Comparison of ENCODE assay signal across 11 cellular contexts in genomic region chr3:196280689-196281463, GRCh38. TPM values are rescaled to one million over a fixed set of nuclear protein-coding genes. Genes with fewer than 3 reads are reported as not detected.
DNase-seq lines count a peak whose midpoint lies in the region; ATAC-seq lines count a peak whose summit lies in the region.
"Had no signal": no experiment of that assay in that cellular context is flagged by ENCODE, and none has a peak within 500 bp of the region (broad histone marks: within the 10 kb centered on the region; RNA-seq: fewer than 3 reads in every experiment).

No MANE protein-coding gene starts in this region.

- peaks cover 0 to 6% of the 10 kb centered on the region in 2 donors for H3K36me3 Mint-ChIP-seq in activated T-cell treated with anti-CD3 and anti-CD28 coated beads, Interleukin-2, amount 50 U/mL, for 72 hours (ENCODE audit: insufficient read depth in 2 of 2)
- H3K36me3 Mint-ChIP-seq in activated naive CD8-positive, alpha-beta T cell treated with anti-CD3 and anti-CD28 coated beads, Interleukin-2, amount 10 ng/mL, durations not matched to agents 7 days and 5 days = peaks cover 21% of the 10 kb centered on the region
- peaks cover 2 to 21% of the 10 kb centered on the region in 2 donors for H3K36me3 Mint-ChIP-seq in stimulated activated naive B cell treated with anti-CD40 and anti-IgM and Interleukin-4, amounts not matched to agents 10 μg/mL and 1 μg/mL and 100 μg/mL, for 72 hours

- H3K27ac Mint-ChIP-seq in activated T-cell treated with anti-CD3 and anti-CD28 coated beads, Interleukin-2, amount 50 U/mL, for 72 hours = peak overlapping the region; percentile 3
- H3K27ac Mint-ChIP-seq in activated naive CD8-positive, alpha-beta T cell treated with anti-CD3 and anti-CD28 coated beads, Interleukin-2, amount 10 ng/mL, durations not matched to agents 7 days and 5 days = peak overlapping the region; percentile 64
- H3K27ac Mint-ChIP-seq in stimulated activated naive B cell treated with anti-CD40 and anti-IgM and Interleukin-4, amounts not matched to agents 10 μg/mL and 1 μg/mL and 100 μg/mL, for 72 hours = peak overlapping the region; percentile 0
- H3K27ac Mint-ChIP-seq: nephron had no signal

- H3K27me3 Mint-ChIP-seq in activated T-cell treated with anti-CD3 and anti-CD28 coated beads, Interleukin-2, amount 50 U/mL, for 72 hours (ENCODE audit: low read depth) = no peaks in the 10 kb centered on the region
- no peaks in the 10 kb centered on the region for H3K27me3 Mint-ChIP-seq in activated naive CD8-positive, alpha-beta T cell treated with anti-CD3 and anti-CD28 coated beads, Interleukin-2, amount 10 ng/mL, durations not matched to agents 7 days and 5 days
- no peaks in the 10 kb centered on the region for H3K27me3 Mint-ChIP-seq in stimulated activated naive B cell treated with anti-CD40 and anti-IgM and Interleukin-4, amounts not matched to agents 10 μg/mL and 1 μg/mL and 100 μg/mL, for 72 hours

- POLR2A ChIA-PET in activated naive CD8-positive, alpha-beta T cell treated with anti-CD3 and anti-CD28 coated beads, Interleukin-2, amount 10 ng/mL, durations not matched to agents 7 days and 5 days (lab: Charles Lee) = interaction anchor here (1.0 to 3.3 kb wide), 3 partner anchors 37 to 222 kb away, joined by 3 to 26 read pairs (median 3); partner anchors contain the start of gene DYNLT2B

- peaks cover 82% of the 10 kb centered on the region for H3K4me1 Mint-ChIP-seq in activated T-cell treated with anti-CD3 and anti-CD28 coated beads, Interleukin-2, amount 50 U/mL, for 72 hours (ENCODE audit: low read depth)
- peaks cover 50% of the 10 kb centered on the region for H3K4me1 Mint-ChIP-seq in activated naive CD8-positive, alpha-beta T cell treated with anti-CD3 and anti-CD28 coated beads, Interleukin-2, amount 10 ng/mL, durations not matched to agents 7 days and 5 days
- H3K4me1 Mint-ChIP-seq in stimulated activated naive B cell treated with anti-CD40 and anti-IgM and Interleukin-4, amounts not matched to agents 10 μg/mL and 1 μg/mL and 100 μg/mL, for 72 hours = peaks cover 27 to 43% of the 10 kb centered on the region in 2 donors

- peak overlapping the region; percentile 1 to 48 for H3K4me3 Mint-ChIP-seq in activated T-cell treated with anti-CD3 and anti-CD28 coated beads, Interleukin-2, amount 50 U/mL, for 72 hours
- H3K4me3 Mint-ChIP-seq in activated naive CD8-positive, alpha-beta T cell treated with anti-CD3 and anti-CD28 coated beads, Interleukin-2, amount 10 ng/mL, durations not matched to agents 7 days and 5 days = peak overlapping the region; percentile 49
- no peak overlapping the region for H3K4me3 Mint-ChIP-seq in stimulated activated naive B cell treated with anti-CD40 and anti-IgM and Interleukin-4, amounts not matched to agents 10 μg/mL and 1 μg/mL and 100 μg/mL, for 72 hours
- H3K4me3 Mint-ChIP-seq: nephron had no signal

- peak; percentile 61 to 63 for ATAC-seq in activated T-cell treated with anti-CD3 and anti-CD28 coated beads, Interleukin-2, amount 50 U/mL, for 72 hours (replicated peaks in 1 of 2)
- ATAC-seq in HG02885 (IDR thresholded peaks at IDR 0.05; ENCODE audit: poor library complexity, unreplicated experiment) (peak; percentile 67), GM19455 (IDR thresholded peaks at IDR 0.05; ENCODE audit: unreplicated experiment) (no peak), GM18520 (IDR thresholded peaks at IDR 0.05; ENCODE audit: unreplicated experiment) (no peak)
- ATAC-seq in activated naive CD8-positive, alpha-beta T cell treated with anti-CD3 and anti-CD28 coated beads, Interleukin-2, amount 10 ng/mL, durations not matched to agents 7 days and 5 days (ENCODE audit: low read depth) = peak; percentile 80
- ATAC-seq in stimulated activated naive B cell treated with anti-CD40 and anti-IgM and Interleukin-4, amounts not matched to agents 10 μg/mL and 1 μg/mL and 100 μg/mL, for 72 hours (replicated peaks) = peak; percentile 77 to 79

- DNase-seq in activated T-cell treated with anti-CD3 and anti-CD28 coated beads, Interleukin-2, amount 50 U/mL, for 72 hours = peak; percentile 49 to 52
- no peak for DNase-seq in activated T-cell treated with anti-CD3 and anti-CD28 coated beads, Interleukin-2, amount 50 U/mL, for 1 hour
- DNase-seq in activated naive CD8-positive, alpha-beta T cell treated with anti-CD3 and anti-CD28 coated beads, Interleukin-2, amount 10 ng/mL, durations not matched to agents 7 days and 5 days = no peak
- no peak for DNase-seq in stimulated activated naive B cell treated with anti-CD40 and anti-IgM and Interleukin-4, amounts not matched to agents 10 μg/mL and 1 μg/mL and 100 μg/mL, for 72 hours
- DNase-seq in T1000 (lab: John Stamatoyannopoulos, UW) = no peak
- DNase-seq: H7; stimulated activated CD4-positive, alpha-beta T cell treated with anti-CD3 and anti-CD28 coated beads, Interleukin-4, amount 100 ng/mL, for 24 hours had no signal

- no peaks in the 10 kb centered on the region for H3K9me3 Mint-ChIP-seq in activated T-cell treated with anti-CD3 and anti-CD28 coated beads, Interleukin-2, amount 50 U/mL, for 72 hours
- no peaks in the 10 kb centered on the region for H3K9me3 Mint-ChIP-seq in activated naive CD8-positive, alpha-beta T cell treated with anti-CD3 and anti-CD28 coated beads, Interleukin-2, amount 10 ng/mL, durations not matched to agents 7 days and 5 days
- H3K9me3 Mint-ChIP-seq in stimulated activated naive B cell treated with anti-CD40 and anti-IgM and Interleukin-4, amounts not matched to agents 10 μg/mL and 1 μg/mL and 100 μg/mL, for 72 hours = no peaks in the 10 kb centered on the region
- H3K9me3 Mint-ChIP-seq: nephron had no signal

RNA-seq across cellular contexts. Expression of gene PCYT1A, which starts 6.7 kb away (rescaled TPM):
- total RNA-seq in activated T-cell treated with anti-CD3 and anti-CD28 coated beads, Interleukin-2, amount 50 U/mL, for 72 hours = 10 to 100 TPM; 52.0 to 56.9 TPM
- 10 to 100 TPM; 58.4 to 64.2 TPM for total RNA-seq in activated naive CD8-positive, alpha-beta T cell treated with anti-CD3 and anti-CD28 coated beads, Interleukin-2, amount 10 ng/mL, durations not matched to agents 7 days and 5 days

RNA-seq across cellular contexts. Expression of gene DYNLT2B, which starts 37.2 kb away (rescaled TPM):
- total RNA-seq in activated T-cell treated with anti-CD3 and anti-CD28 coated beads, Interleukin-2, amount 50 U/mL, for 72 hours = 10 to 100 TPM; 18.9 to 20.4 TPM
- total RNA-seq in activated naive CD8-positive, alpha-beta T cell treated with anti-CD3 and anti-CD28 coated beads, Interleukin-2, amount 10 ng/mL, durations not matched to agents 7 days and 5 days = 10 to 100 TPM; 15.4 to 18.9 TPM

RNA-seq across cellular contexts. Expression of gene TM4SF19, which starts 57.3 kb away (rescaled TPM):
- not detected for total RNA-seq in activated T-cell treated with anti-CD3 and anti-CD28 coated beads, Interleukin-2, amount 50 U/mL, for 72 hours
- 1 to 10 TPM; 2.6 to 3.8 TPM for total RNA-seq in activated naive CD8-positive, alpha-beta T cell treated with anti-CD3 and anti-CD28 coated beads, Interleukin-2, amount 10 ng/mL, durations not matched to agents 7 days and 5 days
- total RNA-seq: H7 had no signal

Comparison
In these comparisons a context has a peak if more than half of its experiments do, and no peak if none do; other contexts are left out.
1. DNase-seq: peak in activated T-cell treated with anti-CD3 and anti-CD28 coated beads, Interleukin-2, amount 50 U/mL, for 72 hours (2 of 2); none in activated T-cell treated with anti-CD3 and anti-CD28 coated beads, Interleukin-2, amount 50 U/mL, for 1 hour (single experiment), activated naive CD8-positive, alpha-beta T cell treated with anti-CD3 and anti-CD28 coated beads, Interleukin-2, amount 10 ng/mL, durations not matched to agents 7 days and 5 days (single experiment), stimulated activated naive B cell treated with anti-CD40 and anti-IgM and Interleukin-4, amounts not matched to agents 10 μg/mL and 1 μg/mL and 100 μg/mL, for 72 hours (single experiment) and T1000 (single experiment).
2. ATAC-seq: peak in activated T-cell treated with anti-CD3 and anti-CD28 coated beads, Interleukin-2, amount 50 U/mL, for 72 hours (2 of 2), HG02885 (single experiment), activated naive CD8-positive, alpha-beta T cell treated with anti-CD3 and anti-CD28 coated beads, Interleukin-2, amount 10 ng/mL, durations not matched to agents 7 days and 5 days (single experiment) and stimulated activated naive B cell treated with anti-CD40 and anti-IgM and Interleukin-4, amounts not matched to agents 10 μg/mL and 1 μg/mL and 100 μg/mL, for 72 hours (2 of 2); none in GM19455 (single experiment) and GM18520 (single experiment).
3. H3K27ac Mint-ChIP-seq: peak in every context shown above with its lines; median percentile 64 in activated naive CD8-positive, alpha-beta T cell treated with anti-CD3 and anti-CD28 coated beads, Interleukin-2, amount 10 ng/mL, durations not matched to agents 7 days and 5 days; 3 in activated T-cell treated with anti-CD3 and anti-CD28 coated beads, Interleukin-2, amount 50 U/mL, for 72 hours; 0 in stimulated activated naive B cell treated with anti-CD40 and anti-IgM and Interleukin-4, amounts not matched to agents 10 μg/mL and 1 μg/mL and 100 μg/mL, for 72 hours.
4. H3K4me3 Mint-ChIP-seq: peak in activated T-cell treated with anti-CD3 and anti-CD28 coated beads, Interleukin-2, amount 50 U/mL, for 72 hours (2 of 2) and activated naive CD8-positive, alpha-beta T cell treated with anti-CD3 and anti-CD28 coated beads, Interleukin-2, amount 10 ng/mL, durations not matched to agents 7 days and 5 days (single experiment); none in stimulated activated naive B cell treated with anti-CD40 and anti-IgM and Interleukin-4, amounts not matched to agents 10 μg/mL and 1 μg/mL and 100 μg/mL, for 72 hours (0 of 2).